In the genomic region with DNA sequence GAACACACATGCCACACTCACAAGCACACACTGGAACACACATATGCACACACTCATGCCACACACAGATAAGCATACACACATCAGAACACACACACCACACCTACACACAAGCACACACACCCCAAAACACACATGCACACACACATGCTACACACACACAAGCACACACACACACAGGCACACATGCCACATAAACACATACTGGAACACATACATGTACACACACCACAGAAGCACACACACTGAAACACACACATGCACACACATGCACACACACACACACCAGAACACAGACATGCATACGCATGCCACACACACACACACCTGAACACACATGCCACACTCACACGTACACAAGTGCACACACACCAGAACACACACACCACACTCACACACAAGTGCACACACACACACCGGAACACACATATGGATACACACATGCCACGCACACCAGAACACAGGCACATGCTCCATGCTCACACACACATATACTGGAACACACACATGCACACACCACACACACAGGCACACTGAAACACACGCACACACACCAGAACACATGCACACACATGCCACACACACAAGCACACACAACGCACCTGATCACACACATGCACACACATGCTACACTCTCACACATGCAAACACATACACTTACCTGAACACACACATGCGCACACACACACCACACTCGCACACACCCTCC, we compare ENCODE assay signal across 20 cellular contexts.
DNase-seq lines count a peak whose midpoint lies in the region; ATAC-seq, FAIRE-seq and TF ChIP-seq lines count a peak whose summit lies in the region.
"Had no signal": no experiment of that assay in that cellular context is flagged by ENCODE, and none has a peak within 500 bp of the region (broad histone marks: within the 10 kb centered on the region; RNA-seq: fewer than 3 reads in every experiment).

No MANE protein-coding gene starts in this region.

- H3K4me3 ChIP-seq in HEK293 (ENCODE audit: low read depth, low read length) (no peak overlapping the region), RWPE2 (ENCODE audit: severe bottlenecking) (no peak overlapping the region), endothelial cell of umbilical vein (replicated peaks in 1 of 3; ENCODE audit: insufficient read depth in 1 of 3, low read depth in 1 of 3, low read length in 3 of 3) (no peak overlapping the region), spleen (no peak overlapping the region), WERI-Rb-1 (ENCODE audit: low read depth, low read length) (no peak overlapping the region)
- H3K4me3 ChIP-seq: Peyer's patch had no signal

- no peaks in the 10 kb centered on the region for H4K20me1 ChIP-seq in endothelial cell of umbilical vein (replicated peaks; ENCODE audit: control insufficient read depth, extremely low read depth, insufficient read depth, low read length)

- H3K4me3 Mint-ChIP-seq in nephron progenitor cell: no peak overlapping the region
- H3K4me3 Mint-ChIP-seq: CD8-positive, alpha-beta T cell had no signal

- TF ChIP-seq POLR2A in endothelial cell of umbilical vein (IDR thresholded peaks at IDR 0.05; ENCODE audit: low read depth, low read length) (no peak), spleen (IDR thresholded peaks at IDR 0.05) (no peak)

- no peak for FAIRE-seq in endothelial cell of umbilical vein (lab: Jason Lieb, UNC)
- FAIRE-seq: GM12892, H54 had no signal

- H3K27ac ChIP-seq in HEK293 (ENCODE audit: extremely low read depth, low read depth, low read length) (no peak overlapping the region), RWPE2 (ENCODE audit: poor library complexity, severe bottlenecking) (no peak overlapping the region), endothelial cell of umbilical vein (ENCODE audit: insufficient read depth, low read depth, low read length) (no peak overlapping the region), spleen (no peak overlapping the region), WERI-Rb-1 (no peak overlapping the region)
- H3K27ac ChIP-seq: KMS-11, Peyer's patch had no signal

- no peak for TF ChIP-seq CTCF in HEK293 (tag by site-specific recombination; IDR thresholded peaks at IDR 0.05)
- TF ChIP-seq CTCF in RWPE2 (IDR thresholded peaks at IDR 0.05; ENCODE audit: poor library complexity, severe bottlenecking): no peak
- no peak for TF ChIP-seq CTCF in endothelial cell of umbilical vein (IDR thresholded peaks at IDR 0.05; ENCODE audit: extremely low read depth in 1 of 2, insufficient read depth in 1 of 2, low read depth in 1 of 2, low read length in 2 of 2)
- no peak for TF ChIP-seq CTCF in spleen (IDR thresholded peaks at IDR 0.05 in 8 of 11, conservative IDR thresholded peaks at IDR 0.05 in 3 of 11)
- TF ChIP-seq CTCF in WERI-Rb-1 (IDR thresholded peaks at IDR 0.05; ENCODE audit: low read depth, low read length): no peak
- no peak for TF ChIP-seq CTCF in nephron progenitor cell (IDR thresholded peaks at IDR 0.05)

- H3K9me1 ChIP-seq in endothelial cell of umbilical vein (replicated peaks; ENCODE audit: control insufficient read depth, extremely low read depth, insufficient read depth, low read length): no peaks in the 10 kb centered on the region

- H3K4me1 ChIP-seq in HEK293 (ENCODE audit: control insufficient read depth, insufficient read depth, low read length) (no peaks in the 10 kb centered on the region), RWPE2 (ENCODE audit: insufficient read depth, poor library complexity, severe bottlenecking) (peaks cover 17% of the 10 kb centered on the region), endothelial cell of umbilical vein (ENCODE audit: control insufficient read depth, extremely low read depth, insufficient read depth, low read length) (no peaks in the 10 kb centered on the region), spleen (no peaks in the 10 kb centered on the region)
- H3K4me1 ChIP-seq: Peyer's patch had no signal

- WGBS in spleen, 5 donors: 92 to 97% (median 95%) methylated on average over 8 of the region's 8 CpGs

- H3K27me3 ChIP-seq in RWPE2 (ENCODE audit: insufficient read depth, poor library complexity, severe bottlenecking) (no peaks in the 10 kb centered on the region), endothelial cell of umbilical vein (ENCODE audit: control insufficient read depth in 2 of 2, insufficient read depth in 2 of 2, low read length in 2 of 2) (no peaks in the 10 kb centered on the region), spleen (replicated peaks in 1 of 7) (peaks cover 0 to 38% (median 0%) of the 10 kb centered on the region in 7 donors), WERI-Rb-1 (ENCODE audit: insufficient read depth, low read depth, severe bottlenecking) (peaks cover 88% of the 10 kb centered on the region)
- H3K27me3 ChIP-seq: Peyer's patch had no signal

- DNase-seq in RWPE2 (ENCODE audit: low spot score) (peak; percentile 17), endothelial cell of umbilical vein (ENCODE audit: low read depth, low spot score) (no peak), spleen (peak; percentile 34), WERI-Rb-1 (no peak), nephron progenitor cell (no peak)
- no peak for DNase-seq in activated CD8-positive, alpha-beta memory T cell treated with anti-CD3 and anti-CD28 coated beads, Interleukin-2, amount 50 U/mL, for 48 hours
- DNase-seq: C1 segment of cervical spinal cord; CD8-positive, alpha-beta T cell; NCI-H1105; NCI-H146; NCI-H2029; NCI-H226; NCI-H524; NCI-H82; Peyer's patch; Right ventricle myocardium superior had no signal

- H3K27ac Mint-ChIP-seq in nephron progenitor cell: no peak overlapping the region
- H3K27ac Mint-ChIP-seq: CD8-positive, alpha-beta T cell had no signal

- H3K4me2 ChIP-seq in endothelial cell of umbilical vein (ENCODE audit: insufficient read depth, low read length): no peak overlapping the region
- H3K4me2 ChIP-seq: KMS-11 had no signal

- H3K27me3 Mint-ChIP-seq in nephron progenitor cell (ENCODE audit: low read depth, poor library complexity): peaks cover 32% of the 10 kb centered on the region

- H3K36me3 Mint-ChIP-seq in nephron progenitor cell (ENCODE audit: low read depth): no peaks in the 10 kb centered on the region
- H3K36me3 Mint-ChIP-seq: CD8-positive, alpha-beta T cell had no signal

- H3K9me3 Mint-ChIP-seq in nephron progenitor cell: no peaks in the 10 kb centered on the region
- H3K9me3 Mint-ChIP-seq: CD8-positive, alpha-beta T cell had no signal

- H3K4me1 Mint-ChIP-seq in nephron progenitor cell: no peaks in the 10 kb centered on the region

- no peaks in the 10 kb centered on the region for H3K36me3 ChIP-seq in HEK293 (ENCODE audit: control insufficient read depth in 2 of 2, insufficient read depth in 1 of 2, low read length in 2 of 2)
- H3K36me3 ChIP-seq in RWPE2 (ENCODE audit: low read depth): no peaks in the 10 kb centered on the region
- H3K36me3 ChIP-seq in endothelial cell of umbilical vein (ENCODE audit: control insufficient read depth in 2 of 2, extremely low read depth in 1 of 2, insufficient read depth in 2 of 2, low read length in 2 of 2): no peaks in the 10 kb centered on the region
- H3K36me3 ChIP-seq in spleen: no peaks in the 10 kb centered on the region
- H3K36me3 ChIP-seq in WERI-Rb-1: no peaks in the 10 kb centered on the region
- H3K36me3 ChIP-seq: Peyer's patch had no signal

- no peak overlapping the region for H2AFZ ChIP-seq in endothelial cell of umbilical vein (ENCODE audit: low read depth, low read length)

- CTCF ChIA-PET in HEK293 (lab: Yijun Ruan, JAX) (no interaction called here), endothelial cell of umbilical vein (lab: Charles Lee) (no interaction called here)

- no peak for ATAC-seq in RWPE2 (ENCODE audit: low read depth)
- ATAC-seq: CD8-positive, alpha-beta T cell had no signal

- H3K79me2 ChIP-seq in endothelial cell of umbilical vein (ENCODE audit: control insufficient read depth, insufficient read depth, low read length): no peaks in the 10 kb centered on the region

- intact Hi-C loops in endothelial cell of umbilical vein (cut with micrococcal nuclease): no loop called here
- intact Hi-C loops in spleen (cut with DNase I; ENCODE audit: low total_unique reads): no loop called here

- POLR2A ChIA-PET in HEK293 (lab: Yijun Ruan, JAX): no interaction called here
- POLR2A ChIA-PET in endothelial cell of umbilical vein (lab: Charles Lee): no interaction called here

- dilution Hi-C loops in endothelial cell of umbilical vein (cut with MboI; ENCODE audit: extremely low pct_ligation_motif_present, low sequenced_read_pairs): no loop called here

- BruUV-seq in endothelial cell of umbilical vein (replicated peaks; lab: Mats Ljungman, UMichigan): no TSS peak

- no peak overlapping the region for H3K9ac ChIP-seq in endothelial cell of umbilical vein (replicated peaks; ENCODE audit: extremely low read depth, insufficient read depth, low read length)
- H3K9ac ChIP-seq: KMS-11 had no signal

- no peaks in the 10 kb centered on the region for H3K9me3 ChIP-seq in HEK293 (ENCODE audit: control insufficient read depth, insufficient read depth, low read depth, low read length)
- no peaks in the 10 kb centered on the region for H3K9me3 ChIP-seq in RWPE2 (ENCODE audit: severe bottlenecking)
- no peaks in the 10 kb centered on the region for H3K9me3 ChIP-seq in endothelial cell of umbilical vein (replicated peaks; ENCODE audit: control insufficient read depth, insufficient read depth, low read length)
- H3K9me3 ChIP-seq in spleen: no peaks in the 10 kb centered on the region
- H3K9me3 ChIP-seq in WERI-Rb-1 (ENCODE audit: severe bottlenecking): peaks cover 2% of the 10 kb centered on the region
- H3K9me3 ChIP-seq: Peyer's patch had no signal

TF ChIP-seq in endothelial cell of umbilical vein, 7 proteins besides CTCF, POLR2A, EP300 and RAD21:
- TF ChIP-seq MYC (IDR thresholded peaks at IDR 0.05; ENCODE audit: low read depth, low read length) (no peak), GATA2 (IDR thresholded peaks at IDR 0.05; ENCODE audit: insufficient read depth, insufficient read length, low read depth, low read length) (no peak), JUN (IDR thresholded peaks at IDR 0.05; ENCODE audit: borderline replicate concordance, insufficient read depth, insufficient read length, low read depth) (no peak), FOS (IDR thresholded peaks at IDR 0.05; ENCODE audit: borderline replicate concordance, insufficient read depth, low read length) (no peak)
- TF ChIP-seq, protein P1, sequence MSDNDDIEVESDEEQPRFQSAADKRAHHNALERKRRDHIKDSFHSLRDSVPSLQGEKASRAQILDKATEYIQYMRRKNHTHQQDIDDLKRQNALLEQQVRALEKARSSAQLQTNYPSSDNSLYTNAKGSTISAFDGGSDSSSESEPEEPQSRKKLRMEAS (IDR thresholded peaks at IDR 0.05; ENCODE audit: insufficient read depth, insufficient read length): peak; percentile 9

Comparison
In these comparisons a context has a peak if more than half of its experiments do, and no peak if none do; other contexts are left out.
1. DNase-seq: peak in RWPE2 (single experiment) and spleen (single experiment); none in endothelial cell of umbilical vein (single experiment), WERI-Rb-1 (single experiment), activated CD8-positive, alpha-beta memory T cell treated with anti-CD3 and anti-CD28 coated beads, Interleukin-2, amount 50 U/mL, for 48 hours (single experiment) and nephron progenitor cell (single experiment).